ENCODE assay signal across 29 cellular contexts in genomic region chr16:48329138-48329537, GRCh38.
"Had no signal": no experiment of that assay in that cellular context is flagged by ENCODE, and none has a peak within 500 bp of the region (broad histone marks: within the 10 kb centered on the region; RNA-seq: fewer than 3 reads in every experiment).

No MANE protein-coding gene starts in this region.

- H3K4me3 Mint-ChIP-seq: immature natural killer cell; memory B cell; naive thymus-derived CD4-positive, alpha-beta T cell; natural killer cell treated with Interleukin-12 subunit alpha and Interleukin-12 subunit beta and Interleukin-15 and Interleukin-18, amount 100 ng/mL, for 72 hours; neural crest cell; stimulated activated naive B cell treated with anti-CD40 and anti-IgM and Interleukin-4, amounts not matched to agents 10 μg/mL and 1 μg/mL and 100 μg/mL, for 72 hours had no signal

- H3K27me3 ChIP-seq: heart left ventricle, right atrium auricular region, stomach, testis, thyroid gland, transverse colon, upper lobe of right lung had no signal

- H3K36me3 Mint-ChIP-seq: natural killer cell treated with Interleukin-12 subunit alpha and Interleukin-12 subunit beta and Interleukin-15 and Interleukin-18, amount 100 ng/mL, for 72 hours had no signal

- H3K27ac ChIP-seq: heart left ventricle, left ventricle myocardium inferior, parathyroid adenoma, right atrium auricular region, skin epidermis, stomach, testis, thyroid gland, transverse colon, upper lobe of right lung had no signal

- ATAC-seq: left colon; mucosa of descending colon; naive thymus-derived CD4-positive, alpha-beta T cell; natural killer cell treated with Interleukin-12 subunit alpha and Interleukin-12 subunit beta and Interleukin-15 and Interleukin-18, amount 100 ng/mL, for 72 hours; sciatic nerve; stimulated activated naive B cell treated with anti-CD40 and anti-IgM and Interleukin-4, amounts not matched to agents 10 μg/mL and 1 μg/mL and 100 μg/mL, for 72 hours; stimulated activated naive CD8-positive, alpha-beta T cell treated with anti-CD3 and anti-CD28 coated beads, Interleukin-15, Interleukin-2, amounts not matched to agents 100 U/mL and 50 U/mL, for 24 hours; upper lobe of right lung had no signal

- H2AFZ ChIP-seq: parathyroid adenoma had no signal

- H3K27ac Mint-ChIP-seq: immature natural killer cell; memory B cell; natural killer cell treated with Interleukin-12 subunit alpha and Interleukin-12 subunit beta and Interleukin-15 and Interleukin-18, amount 100 ng/mL, for 72 hours; stimulated activated naive B cell treated with anti-CD40 and anti-IgM and Interleukin-4, amounts not matched to agents 10 μg/mL and 1 μg/mL and 100 μg/mL, for 72 hours had no signal

- H3K4me3 ChIP-seq: heart left ventricle, left ventricle myocardium inferior, lung, mucosa of descending colon, right atrium auricular region, skin epidermis, stomach, testis, thyroid gland, transverse colon, upper lobe of right lung had no signal

- H3K9me3 Mint-ChIP-seq: immature natural killer cell; memory B cell; naive thymus-derived CD4-positive, alpha-beta T cell; natural killer cell treated with Interleukin-12 subunit alpha and Interleukin-12 subunit beta and Interleukin-15 and Interleukin-18, amount 100 ng/mL, for 72 hours; neural crest cell; stimulated activated naive B cell treated with anti-CD40 and anti-IgM and Interleukin-4, amounts not matched to agents 10 μg/mL and 1 μg/mL and 100 μg/mL, for 72 hours had no signal

- H3K9me3 ChIP-seq: heart left ventricle, left ventricle myocardium inferior, mucosa of descending colon, right atrium auricular region, stomach, testis, thyroid gland, transverse colon, upper lobe of right lung had no signal

- DNase-seq: heart left ventricle; hypothalamus; immature natural killer cell; kidney; left colon; left ventricle myocardium inferior; midbrain; mucosa of descending colon; naive thymus-derived CD4-positive, alpha-beta T cell; nucleus accumbens; stimulated activated CD4-positive, alpha-beta T cell treated with anti-CD3 and anti-CD28 coated beads, Interleukin-12 subunit alpha, Interleukin-12 subunit beta, amount 100 ng/mL, for 4 hours; stimulated activated CD4-positive, alpha-beta T cell treated with anti-CD3 and anti-CD28 coated beads, Interleukin-15, amount 100 ng/mL, for 24 hours; stimulated activated CD4-positive, alpha-beta T cell treated with anti-CD3 and anti-CD28 coated beads, Interleukin-2, amount 100 ng/mL, for 24 hours; stimulated activated CD4-positive, alpha-beta T cell treated with anti-CD3 and anti-CD28 coated beads, Interleukin-4, amount 100 ng/mL, for 1 hour; stimulated activated naive B cell treated with anti-CD40 and anti-IgM and Interleukin-4, amounts not matched to agents 10 μg/mL and 1 μg/mL and 100 μg/mL, for 72 hours; stimulated activated naive CD8-positive, alpha-beta T cell treated with anti-CD3 and anti-CD28 coated beads, Interleukin-15, Interleukin-2, amounts not matched to agents 100 U/mL and 50 U/mL, for 24 hours; stomach; testis; thyroid gland; transverse colon; upper lobe of right lung had no signal

- H3K4me1 ChIP-seq: testis, upper lobe of right lung had no signal

- H3K27me3 Mint-ChIP-seq: memory B cell; naive thymus-derived CD4-positive, alpha-beta T cell; natural killer cell treated with Interleukin-12 subunit alpha and Interleukin-12 subunit beta and Interleukin-15 and Interleukin-18, amount 100 ng/mL, for 72 hours; stimulated activated naive B cell treated with anti-CD40 and anti-IgM and Interleukin-4, amounts not matched to agents 10 μg/mL and 1 μg/mL and 100 μg/mL, for 72 hours had no signal

- H3K9ac ChIP-seq: parathyroid adenoma had no signal
